In genomic region chr9:68802525-68803015, GRCh38 we compare ENCODE assay signal across 12 cellular contexts.
DNase-seq lines count a peak whose midpoint lies in the region; ATAC-seq and TF ChIP-seq lines count a peak whose summit lies in the region.
"Had no signal": no experiment of that assay in that cellular context is flagged by ENCODE, and none has a peak within 500 bp of the region (broad histone marks: within the 10 kb centered on the region; RNA-seq: fewer than 3 reads in every experiment).

No MANE protein-coding gene starts in this region.

- no peaks in the 10 kb centered on the region for H3K9me3 Mint-ChIP-seq in T-helper 2 cell treated with Interferon-gamma antibody and Interleukin-4, amounts not matched to agents 5 μg/mL and 100 μg/mL, for 36 hours
- no peaks in the 10 kb centered on the region for H3K9me3 Mint-ChIP-seq in CD4-positive, alpha-beta T cell

- no peak overlapping the region; the same call in none of the 2 replicates for H3K4me3 ChIP-seq in DOHH2 (ENCODE audit: low read length)
- H3K4me3 ChIP-seq: thyroid gland had no signal

- peaks cover 14% of the 10 kb centered on the region for H3K4me1 ChIP-seq in DOHH2 (ENCODE audit: control insufficient read depth, low read length)
- H3K4me1 ChIP-seq: thyroid gland had no signal

- H3K27me3 Mint-ChIP-seq in T-helper 2 cell treated with Interferon-gamma antibody and Interleukin-4, amounts not matched to agents 5 μg/mL and 100 μg/mL, for 36 hours (ENCODE audit: low read depth), result no peaks in the 10 kb centered on the region
- no peaks in the 10 kb centered on the region for H3K27me3 Mint-ChIP-seq in CD4-positive, alpha-beta T cell

- peak; percentile 78 for DNase-seq in T-helper 2 cell treated with Interferon-gamma antibody and Interleukin-4, amounts not matched to agents 5 μg/mL and 100 μg/mL, for 36 hours (ENCODE audit: low spot score)
- no peak for DNase-seq in CD4-positive, alpha-beta T cell
- DNase-seq in stimulated activated naive CD4-positive, alpha-beta T cell treated with Interleukin-2 at 50 U/mL for 16 hours (lab: John Stamatoyannopoulos, UW), result no peak
- DNase-seq in mesenteric fat pad (ENCODE audit: low spot score) (no peak), SK-N-DZ (ENCODE audit: low spot score) (no peak)
- DNase-seq: amniotic stem cell, Karpas-422, thyroid gland had no signal

- H3K27ac ChIP-seq in DOHH2 (ENCODE audit: low read depth, low read length), result no peak overlapping the region
- no peak overlapping the region for H3K27ac ChIP-seq in CD4-positive, alpha-beta T cell (ENCODE audit: low read depth, low read length)
- H3K27ac ChIP-seq: thyroid gland had no signal

- no peak overlapping the region for H3K27ac Mint-ChIP-seq in T-helper 2 cell treated with Interferon-gamma antibody and Interleukin-4, amounts not matched to agents 5 μg/mL and 100 μg/mL, for 36 hours
- no peak overlapping the region for H3K27ac Mint-ChIP-seq in CD4-positive, alpha-beta T cell

- TF ChIP-seq CTCF in DOHH2 (IDR thresholded peaks at IDR 0.05; ENCODE audit: low read depth, low read length, poor library complexity, severe bottlenecking), result no peak
- no peak for TF ChIP-seq CTCF in CD4-positive, alpha-beta T cell (IDR thresholded peaks at IDR 0.05)

- H3F3A ChIP-seq in DOHH2 (ENCODE audit: control insufficient read depth, insufficient read depth), result no peaks in the 10 kb centered on the region

- no peaks in the 10 kb centered on the region for H3K36me3 Mint-ChIP-seq in T-helper 2 cell treated with Interferon-gamma antibody and Interleukin-4, amounts not matched to agents 5 μg/mL and 100 μg/mL, for 36 hours (ENCODE audit: low read depth)
- H3K36me3 Mint-ChIP-seq in CD4-positive, alpha-beta T cell (ENCODE audit: low read depth), result no peaks in the 10 kb centered on the region

- no peak overlapping the region for H3K4me3 Mint-ChIP-seq in T-helper 2 cell treated with Interferon-gamma antibody and Interleukin-4, amounts not matched to agents 5 μg/mL and 100 μg/mL, for 36 hours
- no peak overlapping the region for H3K4me3 Mint-ChIP-seq in CD4-positive, alpha-beta T cell

- POLR2A ChIA-PET in CD4-positive, alpha-beta T cell (lab: Charles Lee), result no interaction called here

- no peaks in the 10 kb centered on the region for H3K79me2 ChIP-seq in DOHH2 (ENCODE audit: control insufficient read depth, low read length)

- no peaks in the 10 kb centered on the region for H4K20me1 ChIP-seq in DOHH2 (ENCODE audit: control insufficient read depth, insufficient read depth, low read depth, low read length)

- ATAC-seq in GM19043 (IDR thresholded peaks at IDR 0.05; ENCODE audit: low read depth, unreplicated experiment) (peak; percentile 94), HG02884 (IDR thresholded peaks at IDR 0.05; ENCODE audit: unreplicated experiment) (peak; percentile 98)
- no peak for ATAC-seq in CD4-positive, alpha-beta T cell (ENCODE audit: poor library complexity)
- ATAC-seq: SK-N-SH treated with all-trans-retinoic acid at 6 μM for 48 hours had no signal

- intact Hi-C loops in CD4-positive, alpha-beta T cell (cut with DNase I, micrococcal nuclease), result no loop called here

- no peaks in the 10 kb centered on the region for H3K36me3 ChIP-seq in DOHH2 (ENCODE audit: control insufficient read depth, low read length)
- H3K36me3 ChIP-seq: thyroid gland had no signal

- CTCF ChIA-PET in CD4-positive, alpha-beta T cell (lab: Charles Lee), result no interaction called here

- no peaks in the 10 kb centered on the region for H3K9me3 ChIP-seq in DOHH2 (ENCODE audit: control insufficient read depth, insufficient read depth, low read length)
- H3K9me3 ChIP-seq in CD4-positive, alpha-beta T cell (ENCODE audit: control insufficient read depth, low read length), result no peaks in the 10 kb centered on the region
- H3K9me3 ChIP-seq: thyroid gland had no signal

- H3K4me1 Mint-ChIP-seq in T-helper 2 cell treated with Interferon-gamma antibody and Interleukin-4, amounts not matched to agents 5 μg/mL and 100 μg/mL, for 36 hours (ENCODE audit: low read depth), result peaks cover 14% of the 10 kb centered on the region
- no peaks in the 10 kb centered on the region for H3K4me1 Mint-ChIP-seq in CD4-positive, alpha-beta T cell (ENCODE audit: low read depth)

- H3K27me3 ChIP-seq in DOHH2 (ENCODE audit: control insufficient read depth, low read length), result no peaks in the 10 kb centered on the region; the same call in none of the 2 replicates
- H3K27me3 ChIP-seq in CD4-positive, alpha-beta T cell (ENCODE audit: control insufficient read depth, insufficient read depth, low read length), result no peaks in the 10 kb centered on the region
- H3K27me3 ChIP-seq: thyroid gland had no signal

- no peaks in the 10 kb centered on the region for H3K9me2 ChIP-seq in DOHH2 (replicated peaks; ENCODE audit: control insufficient read depth, low read length)

- H3K4me2 ChIP-seq in DOHH2 (ENCODE audit: low read length), result peak overlapping the region; percentile 46
